8 cellular contexts compared by ENCODE assay signal in genomic region chr9:126860077-126860756, GRCh38. TPM values are rescaled to one million over a fixed set of nuclear protein-coding genes. Genes with fewer than 3 reads are reported as not detected.
DNase-seq lines count a peak whose midpoint lies in the region; ATAC-seq and TF ChIP-seq lines count a peak whose summit lies in the region.

Gene ZBTB34 (plus strand): TSS chr9:126860639. CDS start chr9:126879400, 18,761 bp downstream.

- H3K4me3 ChIP-seq in left ventricle myocardium inferior: peak within 1 kb of the TSS; percentile 91
- H3K4me3 ChIP-seq in uterus: peak within 1 kb of the TSS; percentile 80 to 87

- H3K36me3 ChIP-seq in left ventricle myocardium inferior (peaks cover 10% of the 10 kb centered on the region), uterus (no peaks in the 10 kb centered on the region)

- ATAC-seq in GM21526 (IDR thresholded peaks at IDR 0.05; ENCODE audit: low FRiP score, unreplicated experiment): peak; percentile 52
- peak; percentile 70 for ATAC-seq in activated naive CD8-positive, alpha-beta T cell treated with anti-CD3 and anti-CD28 coated beads, Interleukin-2, amount 50 U/mL, for 24 hours

- peaks cover 25% of the 10 kb centered on the region for H3K4me1 Mint-ChIP-seq in activated naive CD8-positive, alpha-beta T cell treated with anti-CD3 and anti-CD28 coated beads, Interleukin-2, amount 50 U/mL, for 24 hours

- H3K27ac ChIP-seq in left ventricle myocardium inferior (replicated peaks): peak within 1 kb of the TSS; percentile 96
- peak within 1 kb of the TSS; percentile 91 to 96 for H3K27ac ChIP-seq in uterus

- intact Hi-C loops in left ventricle myocardium inferior (cut with micrococcal nuclease) (no loop called here), uterus (cut with DNase I; ENCODE audit: low total_unique reads) (no loop called here)

- no peaks in the 10 kb centered on the region for H3K9me3 ChIP-seq in left ventricle myocardium inferior (replicated peaks)
- H3K9me3 ChIP-seq in uterus: no peaks in the 10 kb centered on the region

- TF ChIP-seq RAD21 in Ishikawa (IDR thresholded peaks at IDR 0.05; ENCODE audit: low read depth): peak; percentile 28; the same call in 1 of the 2 replicates

- peak within 1 kb of the TSS; percentile 84 for H3K27ac Mint-ChIP-seq in activated naive CD8-positive, alpha-beta T cell treated with anti-CD3 and anti-CD28 coated beads, Interleukin-2, amount 50 U/mL, for 24 hours

- peak within 1 kb of the TSS; percentile 82 for H3K4me3 Mint-ChIP-seq in activated naive CD8-positive, alpha-beta T cell treated with anti-CD3 and anti-CD28 coated beads, Interleukin-2, amount 50 U/mL, for 24 hours

- TF ChIP-seq CTCF in left ventricle myocardium inferior (IDR thresholded peaks at IDR 0.05; ENCODE audit: borderline replicate concordance) (peak; percentile 100), uterus (IDR thresholded peaks at IDR 0.05) (peak; percentile 97 to 100 (median 98))

- H3K9me3 Mint-ChIP-seq in activated naive CD8-positive, alpha-beta T cell treated with anti-CD3 and anti-CD28 coated beads, Interleukin-2, amount 50 U/mL, for 24 hours: no peaks in the 10 kb centered on the region

- H3K4me1 ChIP-seq in left ventricle myocardium inferior (peaks cover 45% of the 10 kb centered on the region), uterus (peaks cover 0 to 9% of the 10 kb centered on the region in 2 donors)

- no peak for TF ChIP-seq EP300 in Ishikawa (IDR thresholded peaks at IDR 0.05; ENCODE audit: borderline replicate concordance)

- TF ChIP-seq POLR2A in uterus (IDR thresholded peaks at IDR 0.05): peak in 1 of 2 donors; percentile 30

- H3K27me3 ChIP-seq in left ventricle myocardium inferior (ENCODE audit: low read depth) (no peaks in the 10 kb centered on the region), uterus (no peaks in the 10 kb centered on the region)

- peaks cover 3% of the 10 kb centered on the region for H3K27me3 Mint-ChIP-seq in activated naive CD8-positive, alpha-beta T cell treated with anti-CD3 and anti-CD28 coated beads, Interleukin-2, amount 50 U/mL, for 24 hours

- DNase-seq in EL: peak; percentile 63
- peak; percentile 59 for DNase-seq in SW480 (ENCODE audit: low spot score)
- peak; percentile 78 for DNase-seq in activated naive CD8-positive, alpha-beta T cell treated with anti-CD3 and anti-CD28 coated beads, Interleukin-2, amount 50 U/mL, for 24 hours
- DNase-seq in left ventricle myocardium inferior: peak; percentile 66
- no peak for DNase-seq in renal cortical epithelial cell (ENCODE audit: low read depth)
- DNase-seq in uterus: peak; percentile 49 to 66

- peaks cover 4% of the 10 kb centered on the region for H3K36me3 Mint-ChIP-seq in activated naive CD8-positive, alpha-beta T cell treated with anti-CD3 and anti-CD28 coated beads, Interleukin-2, amount 50 U/mL, for 24 hours (ENCODE audit: low read depth)

TF ChIP-seq in Ishikawa, 13 proteins besides CTCF, POLR2A, EP300 and RAD21:
- peak; percentile 100 for TF ChIP-seq ZBTB7A (IDR thresholded peaks at IDR 0.05; ENCODE audit: low read depth)
- no peak for TF ChIP-seq YY1 (IDR thresholded peaks at IDR 0.05; ENCODE audit: low read depth)
- TF ChIP-seq EGR1 (IDR thresholded peaks at IDR 0.05): peak; percentile 52
- TF ChIP-seq TAF1 (IDR thresholded peaks at IDR 0.05; ENCODE audit: low read depth): peak; percentile 62; the same call in 1 of the 2 replicates

RNA-seq across cellular contexts. Expression of gene ZBTB34, which starts in this region (rescaled TPM):
- total RNA-seq in left ventricle myocardium inferior (4.5 TPM), renal cortical epithelial cell (9.0 and 19.5 TPM in 2 replicates), uterus (10 to 100 TPM in 3 of 4 donors, 1 to 10 TPM in 1; 1.8 to 30.3 (median 13.5) TPM)
